In the genomic region with DNA sequence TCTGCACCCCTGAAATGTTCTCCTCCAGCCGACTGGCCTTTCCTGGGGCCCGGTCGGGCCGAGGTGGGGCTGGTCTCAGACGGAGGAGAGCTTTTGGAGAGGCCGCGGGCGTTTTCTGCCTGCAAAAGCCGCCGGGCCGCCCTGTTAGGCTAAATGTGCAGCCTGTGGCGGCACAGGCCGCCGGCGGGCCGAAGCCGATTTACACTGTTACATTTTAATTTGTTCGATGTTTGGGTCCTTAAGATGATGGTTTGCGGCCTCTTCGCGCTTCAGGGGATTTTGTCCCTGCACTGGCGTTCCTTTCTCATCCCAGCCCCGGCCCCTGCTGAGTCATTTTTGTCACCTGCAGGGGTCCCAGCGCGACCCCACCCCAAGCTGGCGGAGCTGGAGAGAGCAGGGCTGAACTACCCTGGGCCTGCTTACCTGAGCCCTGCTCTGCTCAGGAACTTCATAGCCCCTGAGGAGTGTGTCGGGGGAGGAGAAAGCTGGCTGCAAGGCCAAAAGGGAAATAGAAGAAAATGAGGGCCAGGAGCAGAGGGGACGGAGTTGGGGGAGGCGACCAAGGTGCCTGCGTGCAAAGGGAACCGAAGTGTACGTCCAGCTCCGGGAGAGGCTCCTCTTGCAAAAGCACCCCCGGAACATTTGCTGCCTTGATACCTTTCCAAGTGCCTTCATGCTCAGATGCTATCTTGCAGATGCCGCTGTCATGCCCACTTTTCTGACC, we compare ENCODE assay signal across 7 cellular contexts. TPM values are rescaled to one million over a fixed set of nuclear protein-coding genes. Genes with fewer than 3 reads are reported as not detected.
DNase-seq lines count a peak whose midpoint lies in the region; ATAC-seq and TF ChIP-seq lines count a peak whose summit lies in the region.

No MANE protein-coding gene starts in this region.

- ATAC-seq in GM18498 (IDR thresholded peaks at IDR 0.05; ENCODE audit: unreplicated experiment) (peak; percentile 21), HG02938 (IDR thresholded peaks at IDR 0.05; ENCODE audit: unreplicated experiment) (peak; percentile 19), left lung (peak; percentile 28)

- TF ChIP-seq CTCF in OCI-LY7 (conservative IDR thresholded peaks at IDR 0.05; ENCODE audit: low read length) (no peak), left lung (IDR thresholded peaks at IDR 0.05) (no peak)

- DNase-seq in OCI-LY7 (ENCODE audit: low spot score) (peak; percentile 47), caudate nucleus (lab: John Stamatoyannopoulos, UW) (peak in 30 of 61 donors; percentile 3 to 70 (median 22)), left lung (peak; percentile 55 to 83)
- no peak for DNase-seq in central memory CD4-positive, alpha-beta T cell

- intact Hi-C loops in OCI-LY7 (cut with micrococcal nuclease; ENCODE audit: unreplicated experiment) (loop anchor here (5.0 kb wide), 1 partner anchor 84 kb away; a partner anchor contains a TSS), left lung (cut with DNase I) (no loop called here)

- BruUV-seq in OCI-LY7 (replicated peaks; lab: Mats Ljungman, UMichigan), result TSS peak; percentile 80

- H3K9me3 ChIP-seq in OCI-LY7 (ENCODE audit: low read length) (no peaks in the 10 kb centered on the region), left lung (no peaks in the 10 kb centered on the region), stomach smooth muscle (ENCODE audit: control insufficient read depth in 2 of 2, low read length in 2 of 2) (no peaks in the 10 kb centered on the region)

- POLR2A ChIA-PET in OCI-LY7 (lab: Charles Lee), result interaction anchor here (0.7 to 5.0 kb wide), 2 partner anchors 12 to 36 kb away, joined by 4 to 73 read pairs; no protein-coding TSS in a partner anchor

- peak overlapping the region; percentile 81 for H2AFZ ChIP-seq in OCI-LY7 (ENCODE audit: low read length)

- H3K9ac ChIP-seq in stomach smooth muscle (ENCODE audit: low read length in 2 of 2), result peak overlapping the region; percentile 59 to 71

- peaks cover 31% of the 10 kb centered on the region for H3K36me3 ChIP-seq in OCI-LY7 (ENCODE audit: insufficient read depth, low read length)
- no peaks in the 10 kb centered on the region for H3K36me3 ChIP-seq in left lung
- no peaks in the 10 kb centered on the region for H3K36me3 ChIP-seq in stomach smooth muscle (ENCODE audit: control insufficient read depth in 2 of 2, insufficient read depth in 2 of 2, low read length in 2 of 2)

- H3K4me3 ChIP-seq in OCI-LY7 (ENCODE audit: low read depth, low read length, poor library complexity, severe bottlenecking), result peak overlapping the region; percentile 74
- peak overlapping the region; percentile 34 to 58 for H3K4me3 ChIP-seq in left lung
- H3K4me3 ChIP-seq in stomach smooth muscle (ENCODE audit: low read length in 2 of 2), result peak overlapping the region; percentile 60 to 72

- peaks cover 16% of the 10 kb centered on the region for H4K20me1 ChIP-seq in OCI-LY7 (ENCODE audit: insufficient read depth, low read length)

- CTCF ChIA-PET in OCI-LY7 (lab: Charles Lee; ENCODE audit: unreplicated experiment), result no interaction called here

- H3K79me2 ChIP-seq in OCI-LY7 (ENCODE audit: insufficient read depth, low read depth, low read length), result peaks cover 36% of the 10 kb centered on the region

- peak overlapping the region; percentile 97 for H3K27ac ChIP-seq in OCI-LY7 (ENCODE audit: low read depth, low read length, poor library complexity, severe bottlenecking)
- peak overlapping the region; percentile 80 for H3K27ac ChIP-seq in caudate nucleus (ENCODE audit: low read depth, low read length)
- H3K27ac ChIP-seq in left lung, result peak overlapping the region; percentile 87 to 93
- peak overlapping the region; percentile 87 for H3K27ac ChIP-seq in stomach smooth muscle (ENCODE audit: low read length)

- H3K4me1 ChIP-seq in OCI-LY7 (ENCODE audit: insufficient read depth, low read length, poor library complexity, severe bottlenecking) (peaks cover 66% of the 10 kb centered on the region), left lung (peaks cover 3 to 25% of the 10 kb centered on the region in 2 donors), stomach smooth muscle (ENCODE audit: control insufficient read depth, insufficient read depth, low read length) (peaks cover 26% of the 10 kb centered on the region)

- H3K27me3 ChIP-seq in left lung, result peaks cover 0 to 25% of the 10 kb centered on the region in 2 donors
- H3K27me3 ChIP-seq in stomach smooth muscle (ENCODE audit: control insufficient read depth in 1 of 2, insufficient read depth in 2 of 2, low read length in 2 of 2), result peaks cover 0 to 10% of the 10 kb centered on the region in 2 donors

- H3K9me2 ChIP-seq in OCI-LY7 (ENCODE audit: insufficient read depth, low read length), result no peaks in the 10 kb centered on the region

- peak overlapping the region; percentile 99 for H3K4me2 ChIP-seq in OCI-LY7 (ENCODE audit: low read length)

RNA-seq across cellular contexts. Expression of a gene that starts 0.9 kb away (rescaled TPM):
- total RNA-seq in OCI-LY7 (2014; rRNA removed; shearing (Covaris generic)), result 144 and 161 TPM in 2 replicates
- total RNA-seq in OCI-LY7 (2022), result 251 and 270 TPM in 2 replicates
- total RNA-seq in left lung, result 10 to 100 TPM; 70.4 to 82.6 TPM
